In genomic region chr14:40601063-40601462, GRCh38 we compare ENCODE assay signal across 5 cellular contexts.
"Had no signal": no experiment of that assay in that cellular context is flagged by ENCODE, and none has a peak within 500 bp of the region (broad histone marks: within the 10 kb centered on the region; RNA-seq: fewer than 3 reads in every experiment).

No MANE protein-coding gene starts in this region.

- DNase-seq: IMR-90, KBM-7 had no signal

- H3K36me3 Mint-ChIP-seq: IgD-negative memory B cell had no signal

- H3K4me3 Mint-ChIP-seq: IgD-negative memory B cell had no signal

- H3K4me3 ChIP-seq: K562 had no signal

- H3K27ac ChIP-seq: HL-60 had no signal

- H3K4me1 Mint-ChIP-seq: IgD-negative memory B cell had no signal

- H3K27me3 Mint-ChIP-seq: IgD-negative memory B cell had no signal

- H3K27ac Mint-ChIP-seq: IgD-negative memory B cell had no signal
